In the genomic region with DNA sequence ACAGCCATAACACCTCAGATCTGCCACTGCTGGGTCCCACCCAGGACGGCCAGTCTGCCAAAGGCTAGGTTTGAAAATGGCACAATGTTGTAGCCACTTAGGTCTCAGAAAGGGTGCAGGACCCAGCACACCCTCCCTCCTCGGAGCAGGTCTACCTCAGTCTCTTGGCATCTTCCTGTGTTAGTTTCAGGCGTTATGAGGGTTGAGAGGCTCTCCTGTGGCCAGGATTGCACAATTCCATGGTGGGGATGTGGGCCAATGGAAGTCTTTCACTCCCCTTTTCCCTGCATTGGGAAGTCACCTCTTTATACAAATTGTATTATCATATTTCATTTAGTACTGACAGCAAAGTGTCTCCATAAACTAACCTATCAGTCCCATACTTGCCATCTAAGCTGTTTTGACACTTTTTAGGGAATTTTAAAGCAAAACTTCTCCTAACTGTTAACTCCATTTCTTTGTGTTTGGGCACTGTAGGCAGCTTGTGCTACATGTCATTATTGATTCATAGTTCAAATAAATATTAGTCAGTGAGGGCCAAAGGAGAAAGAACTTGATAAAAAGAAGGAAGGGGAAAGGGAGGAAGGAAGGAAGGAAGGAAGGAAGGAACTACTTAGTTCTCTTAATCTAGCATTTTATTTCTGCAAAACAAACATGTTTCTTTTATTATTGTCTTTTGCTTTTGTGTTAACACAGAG, we compare ENCODE assay signal across 16 cellular contexts.
DNase-seq lines count a peak whose midpoint lies in the region; ATAC-seq, FAIRE-seq and TF ChIP-seq lines count a peak whose summit lies in the region.
"Had no signal": no experiment of that assay in that cellular context is flagged by ENCODE, and none has a peak within 500 bp of the region (broad histone marks: within the 10 kb centered on the region; RNA-seq: fewer than 3 reads in every experiment).

No MANE protein-coding gene starts in this region.

- intact Hi-C loops in Right ventricle myocardium inferior (cut with DNase I) (no loop called here), right lobe of liver (cut with DNase I) (no loop called here), upper lobe of right lung (cut with DNase I) (no loop called here)

- no peak for TF ChIP-seq CTCF in right atrium auricular region (IDR thresholded peaks at IDR 0.05)
- TF ChIP-seq CTCF in H1 (IDR thresholded peaks at IDR 0.05; ENCODE audit: control extremely low read depth in 1 of 3, insufficient read depth in 1 of 3, low read depth in 1 of 3, low read length in 3 of 3) = no peak
- TF ChIP-seq CTCF in right lobe of liver (IDR thresholded peaks at IDR 0.05) = no peak
- no peak for TF ChIP-seq CTCF in upper lobe of right lung (IDR thresholded peaks at IDR 0.05)

- WGBS in H1 (ENCODE audit: extremely low coverage in 1 of 2, insufficient coverage in 1 of 2, insufficient read length in 1 of 2, insufficient replicate concordance in 2 of 2, low coverage in 1 of 2, low lambda C conversion rate in 2 of 2, missing lambda C conversion rate in 1 of 2), 2 experiments = 92% methylated on average over 3 of the region's 3 CpGs; no CpG with 5 or more reads in 1 of the 2 experiments
- 5% methylated on average over 2 of the region's 3 CpGs for WGBS in right lobe of liver (ENCODE audit: insufficient coverage, low coverage, low lambda C conversion rate, missing lambda C conversion rate)

- no peak overlapping the region for H2BK15ac ChIP-seq in H1 (ENCODE audit: low read length)

- no peak overlapping the region for H2BK120ac ChIP-seq in H1 (replicated peaks; ENCODE audit: low read depth, low read length)

- no peak overlapping the region for H3K56ac ChIP-seq in H1 (replicated peaks; ENCODE audit: insufficient read length, low read depth, low read length)

- no peak overlapping the region for H2BK20ac ChIP-seq in H1 (ENCODE audit: low read length)

- H4K8ac ChIP-seq in H1 (ENCODE audit: extremely low read depth, insufficient read depth, low read length) = no peak overlapping the region

- peak; percentile 32 for DNase-seq in Right ventricle myocardium inferior (ENCODE audit: missing footprints)
- no peak for DNase-seq in right atrium auricular region (ENCODE audit: low spot score)
- DNase-seq in H1 (ENCODE audit: low read depth in 1 of 2, low spot score in 2 of 2) = no peak
- no peak for DNase-seq in right lobe of liver
- DNase-seq in upper lobe of right lung = no peak
- DNase-seq in GM12891 (ENCODE audit: insufficient read length, low spot score) = no peak
- DNase-seq in HAP-1 (ENCODE audit: low spot score in 2 of 2) = no peak
- no peak for DNase-seq in GOT3 (lab: John Stamatoyannopoulos, UW)
- DNase-seq: BE2C; CD8-positive, alpha-beta T cell; COR-L47; HCEC 1CT had no signal

- H2BK5ac ChIP-seq in H1 (ENCODE audit: low read depth, low read length) = no peak overlapping the region

- 0 out of 2 replicates have a peak overlapping the region, but pooled peaks have one; percentile 18 for H2AFZ ChIP-seq in H1 (ENCODE audit: low read length)
- H2AFZ ChIP-seq: GM23338 had no signal

- FAIRE-seq in H1 (lab: Jason Lieb, UNC) = no peak
- no peak for FAIRE-seq in GM12891 (lab: Jason Lieb, UNC)
- FAIRE-seq: HTR-8/SVneo, K562 had no signal

- TF ChIP-seq RAD21 in H1 (IDR thresholded peaks at IDR 0.05 in 1 of 2, conservative IDR thresholded peaks at IDR 0.05 in 1 of 2; ENCODE audit: low read depth in 2 of 2, low read length in 2 of 2) = no peak

- H3K4ac ChIP-seq in H1 (replicated peaks; ENCODE audit: insufficient read length, low read depth, low read length) = no peak overlapping the region

- no peak overlapping the region for H3K9ac ChIP-seq in H1 (replicated peaks in 1 of 4; ENCODE audit: extremely low read depth in 1 of 4, low read depth in 3 of 4, low read length in 3 of 4)

- no peak overlapping the region for H2BK12ac ChIP-seq in H1 (ENCODE audit: low read depth, low read length)

- no peak overlapping the region for H3K23ac ChIP-seq in H1 (ENCODE audit: insufficient read length)

- no peaks in the 10 kb centered on the region for H3K79me1 ChIP-seq in H1 (ENCODE audit: low read depth, low read length)

- POLR2A ChIA-PET in H1 (lab: Charles Lee; ENCODE audit: partially characterized antibody) = no interaction called here

- H3K27ac ChIP-seq in right atrium auricular region (no peak overlapping the region), H1 (ENCODE audit: low read depth, low read length) (no peak overlapping the region), right lobe of liver (no peak overlapping the region), upper lobe of right lung (no peak overlapping the region)
- H3K27ac ChIP-seq: 22Rv1 had no signal

- no peak overlapping the region for H4K91ac ChIP-seq in H1 (replicated peaks; ENCODE audit: insufficient read length, low read length)

- H2AK5ac ChIP-seq in H1 (ENCODE audit: low read depth, low read length) = no peak overlapping the region

- no peaks in the 10 kb centered on the region for H3K4me1 ChIP-seq in right atrium auricular region
- no peaks in the 10 kb centered on the region for H3K4me1 ChIP-seq in H1 (replicated peaks in 1 of 4; ENCODE audit: control insufficient read depth in 3 of 4, insufficient read depth in 4 of 4, low read length in 3 of 4)
- peaks cover 0 to 16% (median 3%) of the 10 kb centered on the region in 4 donors for H3K4me1 ChIP-seq in right lobe of liver
- no peaks in the 10 kb centered on the region for H3K4me1 ChIP-seq in upper lobe of right lung
- no peaks in the 10 kb centered on the region for H3K4me1 ChIP-seq in HAP-1
- H3K4me1 ChIP-seq: BE2C had no signal

- CTCF ChIA-PET in H1 (lab: Charles Lee; ENCODE audit: partially characterized antibody) = interaction anchor here (1.2 to 1.3 kb wide), 2 partner anchors 10 to 89 kb away, joined by 3 to 4 read pairs; no protein-coding TSS in a partner anchor

- peaks cover 0 to 17% of the 10 kb centered on the region in 2 donors for H3K9me3 ChIP-seq in right atrium auricular region
- no peaks in the 10 kb centered on the region for H3K9me3 ChIP-seq in H1 (ENCODE audit: insufficient read depth in 2 of 2, low read depth in 1 of 2, low read length in 1 of 2)
- H3K9me3 ChIP-seq in right lobe of liver = no peaks in the 10 kb centered on the region
- no peaks in the 10 kb centered on the region for H3K9me3 ChIP-seq in upper lobe of right lung
- no peaks in the 10 kb centered on the region for H3K9me3 ChIP-seq in HAP-1
- H3K9me3 ChIP-seq: BE2C had no signal

- H3K27me3 ChIP-seq in right atrium auricular region = no peaks in the 10 kb centered on the region
- no peaks in the 10 kb centered on the region; a peak in 1 of 7 replicates for H3K27me3 ChIP-seq in H1 (replicated peaks in 1 of 4; ENCODE audit: control insufficient read depth in 3 of 4, extremely low read depth in 1 of 4, insufficient read depth in 3 of 4, low read length in 3 of 4)
- H3K27me3 ChIP-seq in right lobe of liver = no peaks in the 10 kb centered on the region
- H3K27me3 ChIP-seq in upper lobe of right lung = peaks cover 6% of the 10 kb centered on the region
- no peaks in the 10 kb centered on the region for H3K27me3 ChIP-seq in HAP-1 (ENCODE audit: low read depth)
- H3K27me3 ChIP-seq: BE2C had no signal

- no peaks in the 10 kb centered on the region for H3K36me3 ChIP-seq in right atrium auricular region
- no peaks in the 10 kb centered on the region for H3K36me3 ChIP-seq in H1 (ENCODE audit: control insufficient read depth in 2 of 4, insufficient read depth in 4 of 4, low read length in 3 of 4)
- no peaks in the 10 kb centered on the region for H3K36me3 ChIP-seq in right lobe of liver
- H3K36me3 ChIP-seq in upper lobe of right lung = no peaks in the 10 kb centered on the region
- H3K36me3 ChIP-seq in HAP-1 (replicated peaks) = no peaks in the 10 kb centered on the region
- H3K36me3 ChIP-seq: BE2C had no signal

- H3K23me2 ChIP-seq in H1 (ENCODE audit: low read depth, low read length) = no peaks in the 10 kb centered on the region

- TF ChIP-seq POLR2A in H1 (IDR thresholded peaks at IDR 0.05; ENCODE audit: control extremely low read depth in 1 of 2, low read depth in 2 of 2, low read length in 2 of 2) = no peak
- TF ChIP-seq POLR2A in right lobe of liver (IDR thresholded peaks at IDR 0.05) = no peak
- TF ChIP-seq POLR2A in GM12891 (IDR thresholded peaks at IDR 0.05; ENCODE audit: low read depth, low read length) = no peak

- no peak for TF ChIP-seq EP300 in H1 (IDR thresholded peaks at IDR 0.05; ENCODE audit: borderline replicate concordance in 1 of 2, low read depth in 2 of 2, low read length in 2 of 2)

- H4K20me1 ChIP-seq in H1 (replicated peaks in 1 of 2; ENCODE audit: control insufficient read depth in 1 of 2, insufficient read depth in 2 of 2, low read length in 2 of 2) = no peaks in the 10 kb centered on the region

- H3K4me3 ChIP-seq in right atrium auricular region = no peak overlapping the region
- no peak overlapping the region for H3K4me3 ChIP-seq in H1 (ENCODE audit: extremely low read depth in 1 of 4, insufficient read depth in 2 of 4, low read depth in 3 of 4, low read length in 4 of 4)
- H3K4me3 ChIP-seq in right lobe of liver = no peak overlapping the region
- no peak overlapping the region for H3K4me3 ChIP-seq in upper lobe of right lung
- no peak overlapping the region for H3K4me3 ChIP-seq in HAP-1
- H3K4me3 ChIP-seq: GM23338, K562 had no signal

- in situ Hi-C loops in HAP-1 (cut with MboI; ENCODE audit: low sequenced_read_pairs) = no loop called here

- ATAC-seq in Right ventricle myocardium inferior (no peak), right lobe of liver (peak; percentile 59 to 83 (median 81)), upper lobe of right lung (peak; percentile 77)
- ATAC-seq: CD8-positive, alpha-beta T cell; GM23338; K562 had no signal

- no peak overlapping the region for H3K14ac ChIP-seq in H1 (ENCODE audit: insufficient read length)

- H4K5ac ChIP-seq in H1 (ENCODE audit: insufficient read length, low read depth, low read length) = no peak overlapping the region

- H3K79me2 ChIP-seq in H1 (ENCODE audit: control insufficient read depth in 1 of 2, insufficient read depth in 2 of 2, low read length in 2 of 2) = no peaks in the 10 kb centered on the region

- no peak overlapping the region for H3K18ac ChIP-seq in H1 (ENCODE audit: extremely low read depth, low read length)

- no peak overlapping the region for H3K4me2 ChIP-seq in H1 (ENCODE audit: insufficient read depth in 1 of 2, low read depth in 2 of 2, low read length in 2 of 2)
- H3K4me2 ChIP-seq: GM23338 had no signal

TF ChIP-seq in H1, 55 proteins besides CTCF, POLR2A, EP300 and RAD21 (continues in another document):
- TF ChIP-seq RNF2 (IDR thresholded peaks at IDR 0.05; ENCODE audit: borderline replicate concordance, low read depth, low read length, missing control alignments, poor library complexity, severe bottlenecking) (no peak), SIX5 (IDR thresholded peaks at IDR 0.05; ENCODE audit: low read depth, low read length) (no peak), BACH1 (IDR thresholded peaks at IDR 0.05; ENCODE audit: low read length) (no peak), ZNF274 (IDR thresholded peaks at IDR 0.05; ENCODE audit: borderline replicate concordance, extremely low read depth, low read length) (no peak)

TF ChIP-seq in GM12891, 5 proteins besides CTCF, POLR2A, EP300 and RAD21:
- TF ChIP-seq SPI1 (IDR thresholded peaks at IDR 0.05; ENCODE audit: low read depth, low read length) = no peak
- TF ChIP-seq TAF1 (IDR thresholded peaks at IDR 0.05; ENCODE audit: low read depth, low read length) = no peak
- TF ChIP-seq POLR2AphosphoS5 (IDR thresholded peaks at IDR 0.05; ENCODE audit: low read depth, low read length) = no peak
- TF ChIP-seq POU2F2 (IDR thresholded peaks at IDR 0.05; ENCODE audit: low read depth, low read length) = no peak
- no peak for TF ChIP-seq PAX5 (IDR thresholded peaks at IDR 0.05; ENCODE audit: insufficient read depth, low read length, severe bottlenecking)
